In genomic region chrX:24350217-24350616, GRCh38 we compare ENCODE assay signal across 16 cellular contexts. TPM values are rescaled to one million over a fixed set of nuclear protein-coding genes. Genes with fewer than 3 reads are reported as not detected.
DNase-seq lines count a peak whose midpoint lies in the region; ATAC-seq and TF ChIP-seq lines count a peak whose summit lies in the region.
"Had no signal": no experiment of that assay in that cellular context is flagged by ENCODE, and none has a peak within 500 bp of the region (broad histone marks: within the 10 kb centered on the region; RNA-seq: fewer than 3 reads in every experiment).

No MANE protein-coding gene starts in this region.

- no peaks in the 10 kb centered on the region for H3K36me3 Mint-ChIP-seq in H9 (ENCODE audit: insufficient read depth in 1 of 3, low read depth in 3 of 3)
- no peaks in the 10 kb centered on the region for H3K36me3 Mint-ChIP-seq in activated T-cell treated with anti-CD3 and anti-CD28 coated beads, Interleukin-2, amount 50 U/mL, for 24 hours (ENCODE audit: low read depth)
- H3K36me3 Mint-ChIP-seq: CD4-positive, alpha-beta memory T cell had no signal

- peaks cover 10 to 11% of the 10 kb centered on the region in 2 experiments for H3K4me1 Mint-ChIP-seq in H9
- H3K4me1 Mint-ChIP-seq in activated T-cell treated with anti-CD3 and anti-CD28 coated beads, Interleukin-2, amount 50 U/mL, for 24 hours (ENCODE audit: low read depth) = no peaks in the 10 kb centered on the region
- H3K4me1 Mint-ChIP-seq: CD4-positive, alpha-beta memory T cell had no signal

- H3K18ac ChIP-seq in H9 (ENCODE audit: insufficient read length, low read depth, low read length) (no peak overlapping the region), IMR-90 (ENCODE audit: low read depth, low read length) (no peak overlapping the region)

- H3K23ac ChIP-seq in H9 (ENCODE audit: insufficient read length, low read depth, low read length) = no peak overlapping the region
- H3K23ac ChIP-seq in IMR-90 (ENCODE audit: low read depth, low read length) = no peak overlapping the region

- TF ChIP-seq RAD21 in IMR-90 (IDR thresholded peaks at IDR 0.05; ENCODE audit: low read length) = no peak

- H3K79me2 ChIP-seq in H9 (ENCODE audit: insufficient read depth, low read length) = no peaks in the 10 kb centered on the region

- H3K4me3 ChIP-seq in IMR-90 (ENCODE audit: insufficient read depth, low read depth, low read length) (no peak overlapping the region), brain microvascular endothelial cell (ENCODE audit: low read depth, low read length) (no peak overlapping the region)

- dilution Hi-C loops in IMR-90 (cut with HindIII; ENCODE audit: low sequenced_read_pairs, unreplicated experiment) = no loop called here

- H3K4ac ChIP-seq in H9 (ENCODE audit: low read depth, low read length) = no peak overlapping the region
- no peak overlapping the region for H3K4ac ChIP-seq in IMR-90 (ENCODE audit: low read depth, low read length)

- no peak for ATAC-seq in IMR-90 (ENCODE audit: low read depth)
- no peak for ATAC-seq in HG03571 (IDR thresholded peaks at IDR 0.05; ENCODE audit: unreplicated experiment)

- H4K20me1 ChIP-seq in H9 (ENCODE audit: control insufficient read depth, insufficient read depth, insufficient read length) = no peaks in the 10 kb centered on the region
- no peaks in the 10 kb centered on the region for H4K20me1 ChIP-seq in IMR-90 (ENCODE audit: insufficient read depth, low read length)

- no peak overlapping the region for H4K8ac ChIP-seq in H9 (replicated peaks; ENCODE audit: insufficient read length, low read depth, low read length)
- H4K8ac ChIP-seq in IMR-90 (ENCODE audit: low read depth in 2 of 2, low read length in 2 of 2) = no peak overlapping the region

- no peaks in the 10 kb centered on the region for H3K27me3 ChIP-seq in H9 (ENCODE audit: insufficient read depth, low read length)
- H3K27me3 ChIP-seq in IMR-90 (ENCODE audit: control insufficient read depth, insufficient read depth, low read length) = peaks cover 3% of the 10 kb centered on the region; the same call in 1 of the 2 replicates
- H3K27me3 ChIP-seq in brain microvascular endothelial cell (replicated peaks) = no peaks in the 10 kb centered on the region
- H3K27me3 ChIP-seq: BE2C had no signal

- no peak overlapping the region for H2BK12ac ChIP-seq in H9 (ENCODE audit: insufficient read length, low read depth, low read length)

- POLR2A ChIA-PET in IMR-90 (lab: Charles Lee; ENCODE audit: unreplicated experiment) = no interaction called here

- H3K9me3 ChIP-seq in H9 (ENCODE audit: control insufficient read depth, low read depth, low read length) (no peaks in the 10 kb centered on the region), IMR-90 (ENCODE audit: control insufficient read depth, insufficient read depth, low read length) (no peaks in the 10 kb centered on the region)
- H3K9me3 ChIP-seq: BE2C had no signal

- H3K56ac ChIP-seq in H9 (ENCODE audit: insufficient read length, low read depth, low read length) (no peak overlapping the region), IMR-90 (ENCODE audit: extremely low read depth, insufficient read depth, low read length) (no peak overlapping the region)

- WGBS in H9 (ENCODE audit: extremely low coverage, insufficient read length, low lambda C conversion rate) = no CpG with 5 or more reads among the region's 4 CpGs
- no CpG with 5 or more reads among the region's 4 CpGs for WGBS in IMR-90 (ENCODE audit: extremely low coverage in 2 of 2, insufficient read length in 1 of 2), 2 experiments

- CTCF ChIA-PET in IMR-90 (lab: Yijun Ruan, JAX) = interaction anchor here (1.7 kb wide), 1 partner anchor 17 kb away, joined by 7 read pairs; no protein-coding TSS in a partner anchor

- H3K27ac ChIP-seq in H9 (ENCODE audit: insufficient read length, low read depth, low read length) (no peak overlapping the region), IMR-90 (ENCODE audit: insufficient read depth, low read length) (no peak overlapping the region), brain microvascular endothelial cell (no peak overlapping the region)
- H3K27ac ChIP-seq: C4-2B had no signal

- no peak overlapping the region for H2AK5ac ChIP-seq in H9 (ENCODE audit: insufficient read length, low read length)
- H2AK5ac ChIP-seq in IMR-90 (ENCODE audit: low read depth, low read length) = no peak overlapping the region

- no peaks in the 10 kb centered on the region for H3K9me1 ChIP-seq in IMR-90 (ENCODE audit: insufficient read depth, low read length)

- H3K36me3 ChIP-seq in IMR-90 (ENCODE audit: control insufficient read depth, insufficient read depth, low read length) (no peaks in the 10 kb centered on the region), brain microvascular endothelial cell (replicated peaks) (no peaks in the 10 kb centered on the region)
- H3K36me3 ChIP-seq: BE2C had no signal

- no peak overlapping the region for H3K4me3 Mint-ChIP-seq in H9
- H3K4me3 Mint-ChIP-seq in activated T-cell treated with anti-CD3 and anti-CD28 coated beads, Interleukin-2, amount 50 U/mL, for 24 hours = no peak overlapping the region
- H3K4me3 Mint-ChIP-seq: CD4-positive, alpha-beta memory T cell; HFFc6 had no signal

- H3K9me3 Mint-ChIP-seq in H9 = no peaks in the 10 kb centered on the region; a peak in 1 of 5 replicates
- H3K9me3 Mint-ChIP-seq in activated T-cell treated with anti-CD3 and anti-CD28 coated beads, Interleukin-2, amount 50 U/mL, for 24 hours = no peaks in the 10 kb centered on the region
- H3K9me3 Mint-ChIP-seq: CD4-positive, alpha-beta memory T cell; HFFc6 had no signal

- intact Hi-C loops in IMR-90 (cut with micrococcal nuclease) = no loop called here

- no peak overlapping the region for H2BK120ac ChIP-seq in H9 (ENCODE audit: low read depth, low read length, poor library complexity, severe bottlenecking)
- H2BK120ac ChIP-seq in IMR-90 (ENCODE audit: low read depth, low read length) = no peak overlapping the region

- TF ChIP-seq CTCF in H9 (conservative IDR thresholded peaks at IDR 0.05) (peak; percentile 38; the same call in 2 of the 3 replicates), IMR-90 (conservative IDR thresholded peaks at IDR 0.05; ENCODE audit: low read depth, low read length) (no peak), brain microvascular endothelial cell (IDR thresholded peaks at IDR 0.05; ENCODE audit: low read depth, low read length, missing control alignments) (peak; percentile 2)

- H2BK15ac ChIP-seq in H9 (ENCODE audit: low read depth, low read length) (no peak overlapping the region), IMR-90 (ENCODE audit: low read depth, low read length) (no peak overlapping the region)

- H3K27ac Mint-ChIP-seq in H9 = no peak overlapping the region
- no peak overlapping the region for H3K27ac Mint-ChIP-seq in activated T-cell treated with anti-CD3 and anti-CD28 coated beads, Interleukin-2, amount 50 U/mL, for 24 hours
- H3K27ac Mint-ChIP-seq: CD4-positive, alpha-beta memory T cell; HFFc6 had no signal

- H4K91ac ChIP-seq in H9 (ENCODE audit: insufficient read length, low read depth, low read length) = no peak overlapping the region
- no peak overlapping the region for H4K91ac ChIP-seq in IMR-90 (ENCODE audit: insufficient read depth, low read depth, low read length)

- no peak for TF ChIP-seq POLR2A in IMR-90 (IDR thresholded peaks at IDR 0.05; ENCODE audit: low read depth, low read length)

- H4K5ac ChIP-seq in H9 (ENCODE audit: insufficient read length, low read depth, low read length) (no peak overlapping the region), IMR-90 (ENCODE audit: low read depth, low read length) (no peak overlapping the region)

- H3K4me1 ChIP-seq in H9 (ENCODE audit: insufficient read depth, low read length) (no peaks in the 10 kb centered on the region), IMR-90 (ENCODE audit: control insufficient read depth, insufficient read depth, low read length) (no peaks in the 10 kb centered on the region)
- H3K4me1 ChIP-seq: BE2C had no signal

- DNase-seq in H9 (no peak), IMR-90 (no peak), brain microvascular endothelial cell (no peak), mesenteric fat pad (ENCODE audit: low spot score) (no peak)
- no peak for DNase-seq in activated CD4-positive, CD25-positive, alpha-beta regulatory T cell (lab: John Stamatoyannopoulos, UW)
- DNase-seq in activated T-cell treated with anti-CD3 and anti-CD28 coated beads, Interleukin-2, amount 50 U/mL, for 24 hours = no peak
- DNase-seq: BE2C; CD4-positive, alpha-beta memory T cell; DND-41; GDM1; H7; HFFc6; KG1 had no signal

- no peaks in the 10 kb centered on the region for H3K23me2 ChIP-seq in H9 (ENCODE audit: insufficient read length, low read depth, low read length, poor library complexity, severe bottlenecking)

- H3T11ph ChIP-seq in H9 (ENCODE audit: low read length) = no peak overlapping the region

- H2BK20ac ChIP-seq in H9 (ENCODE audit: low read depth, low read length, poor library complexity, severe bottlenecking) (no peak overlapping the region), IMR-90 (ENCODE audit: low read depth, low read length) (no peak overlapping the region)

- peak overlapping the region; percentile 24 for H2AK9ac ChIP-seq in IMR-90 (replicated peaks; ENCODE audit: low read depth, low read length, poor library complexity)

- H3K9ac ChIP-seq in H9 (ENCODE audit: extremely low read depth, insufficient read length, low read length) (no peak overlapping the region), IMR-90 (ENCODE audit: low read depth, low read length) (no peak overlapping the region)

- in situ Hi-C loops in IMR-90 (cut with MboI; ENCODE audit: low sequenced_read_pairs) = no loop called here
- in situ Hi-C loops in brain microvascular endothelial cell (cut with HindIII; ENCODE audit: low pct_ligation_motif_present, low sequenced_read_pairs) = no loop called here

- no TSS peak for BruUV-seq in IMR-90 (replicated peaks; lab: Mats Ljungman, UMichigan)

- H3K27me3 Mint-ChIP-seq in H9 (ENCODE audit: low read depth) = no peaks in the 10 kb centered on the region
- H3K27me3 Mint-ChIP-seq in activated T-cell treated with anti-CD3 and anti-CD28 coated beads, Interleukin-2, amount 50 U/mL, for 24 hours = peaks cover 15% of the 10 kb centered on the region
- H3K27me3 Mint-ChIP-seq: CD4-positive, alpha-beta memory T cell had no signal

- no peak overlapping the region for H2AFZ ChIP-seq in H9 (ENCODE audit: low read length)
- no peak overlapping the region for H2AFZ ChIP-seq in IMR-90 (replicated peaks; ENCODE audit: low read length, poor library complexity)

- H3K4me2 ChIP-seq in H9 (ENCODE audit: insufficient read depth, insufficient read length, low read length) (no peak overlapping the region), IMR-90 (ENCODE audit: low read depth, low read length) (no peak overlapping the region)

- H3K14ac ChIP-seq in H9 (ENCODE audit: insufficient read depth, low read length) (no peak overlapping the region), IMR-90 (replicated peaks; ENCODE audit: low read depth, low read length) (no peak overlapping the region)

- H3K79me1 ChIP-seq in H9 (ENCODE audit: insufficient read depth, low read depth, low read length, poor library complexity, severe bottlenecking) (no peaks in the 10 kb centered on the region), IMR-90 (ENCODE audit: low read depth in 1 of 2, low read length in 2 of 2) (no peaks in the 10 kb centered on the region)

- H2BK5ac ChIP-seq in H9 (ENCODE audit: insufficient read length, low read length) (no peak overlapping the region), IMR-90 (ENCODE audit: low read depth, low read length, poor library complexity, severe bottlenecking) (no peak overlapping the region)

RNA-seq across cellular contexts. Expression of gene SUPT20HL1, which starts 10.2 kb away (rescaled TPM):
- total RNA-seq in H9 (2021) = not detected in 2 replicates
- total RNA-seq in IMR-90 (2012; rRNA removed) = not detected in 2 replicates
- not detected in 2 replicates for polyA plus RNA-seq in IMR-90 (2012; rRNA removed)
- polyA plus RNA-seq in IMR-90 (2012; cell fraction: cytosol; rRNA removed) = not detected in 2 replicates
- not detected in 2 replicates for polyA plus RNA-seq in IMR-90 (2012; cell fraction: nucleus; rRNA removed; ENCODE audit: low replicate concordance)
- not detected for total RNA-seq in mesenteric fat pad
- total RNA-seq: CD4-positive, alpha-beta memory T cell; H7; HFFc6 had no signal
- polyA plus RNA-seq: AG04450; CD4-positive, alpha-beta memory T cell had no signal

RNA-seq across cellular contexts. Expression of gene SUPT20HL2, which starts 36.3 kb away (rescaled TPM):
- total RNA-seq in H9 (2021) (not detected in 2 replicates), IMR-90 (2012; rRNA removed) (not detected in 2 replicates), mesenteric fat pad (not detected)
- not detected in 2 replicates for polyA plus RNA-seq in IMR-90 (2012; rRNA removed)
- 0.01 TPM in 1 of 2 replicates, not detected in the other for polyA plus RNA-seq in IMR-90 (2012; cell fraction: cytosol; rRNA removed)
- polyA plus RNA-seq in IMR-90 (2012; cell fraction: nucleus; rRNA removed; ENCODE audit: low replicate concordance) = not detected in 2 replicates
- total RNA-seq: CD4-positive, alpha-beta memory T cell; HFFc6 had no signal
- polyA plus RNA-seq: AG04450; CD4-positive, alpha-beta memory T cell had no signal
